Comparison of ENCODE assay signal across 1 cellular context in genomic region chr22:37282385-37282677, GRCh38.
TF ChIP-seq lines count a peak whose summit lies in the region.

Gene CYTH4, plus strand, starts transcription at chr22:37282508. Its CDS starts 62 bp downstream, at chr22:37282570.

TF ChIP-seq in SK-N-SH treated with all-trans-retinoic acid at 6 μM for 48 hours, 23 proteins besides CTCF, POLR2A, EP300 and RAD21 (continued from another document):
- TF ChIP-seq PATZ1 (CRISPR knock-in tag; IDR thresholded peaks at IDR 0.05; ENCODE audit: borderline replicate concordance) (no peak), PPARA (CRISPR knock-in tag; IDR thresholded peaks at IDR 0.05; ENCODE audit: borderline replicate concordance) (no peak), ZFP30 (CRISPR knock-in tag; IDR thresholded peaks at IDR 0.05) (no peak), ISL1 (CRISPR knock-in tag; IDR thresholded peaks at IDR 0.05) (no peak), GLIS3 (CRISPR knock-in tag; IDR thresholded peaks at IDR 0.05) (no peak), TSHZ2 (CRISPR knock-in tag; IDR thresholded peaks at IDR 0.05) (no peak), ZNF565 (CRISPR knock-in tag; conservative IDR thresholded peaks at IDR 0.05; ENCODE audit: low read depth) (no peak)
